In the genomic region with DNA sequence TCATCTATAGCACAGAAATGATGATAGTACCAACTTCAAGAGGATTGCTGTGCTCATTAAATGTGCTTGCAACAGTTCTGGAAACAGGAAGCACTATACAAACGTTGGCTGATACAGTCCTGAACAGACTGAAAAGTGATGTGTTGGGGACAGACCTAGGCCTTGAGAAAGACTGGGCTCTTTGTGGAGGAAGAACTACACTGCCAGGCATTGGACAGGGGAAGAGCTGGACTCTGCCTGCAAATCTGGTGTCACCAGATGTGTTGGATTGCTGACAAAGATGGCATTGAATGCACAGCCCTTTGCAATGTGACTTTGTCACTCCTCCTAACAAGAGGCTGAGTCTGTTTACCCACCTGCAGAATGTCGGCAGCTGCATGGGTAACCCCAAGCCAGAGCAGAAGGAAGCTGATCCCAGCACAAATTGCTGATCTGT, we compare ENCODE assay signal across 11 cellular contexts. TPM values are rescaled to one million over a fixed set of nuclear protein-coding genes. Genes with fewer than 3 reads are reported as not detected.
DNase-seq lines count a peak whose midpoint lies in the region; FAIRE-seq and TF ChIP-seq lines count a peak whose summit lies in the region.
"Had no signal": no experiment of that assay in that cellular context is flagged by ENCODE, and none has a peak within 500 bp of the region (broad histone marks: within the 10 kb centered on the region; RNA-seq: fewer than 3 reads in every experiment).

No MANE protein-coding gene starts in this region.

- H3K4me1 Mint-ChIP-seq in activated naive CD8-positive, alpha-beta T cell treated with anti-CD3 and anti-CD28 coated beads for 36 hours = peaks cover 11% of the 10 kb centered on the region

- H3K27me3 Mint-ChIP-seq in activated naive CD8-positive, alpha-beta T cell treated with anti-CD3 and anti-CD28 coated beads for 36 hours = peaks cover 20% of the 10 kb centered on the region

- H3K9me3 Mint-ChIP-seq in activated naive CD8-positive, alpha-beta T cell treated with anti-CD3 and anti-CD28 coated beads for 36 hours = no peaks in the 10 kb centered on the region

- no peak overlapping the region for H3K4me3 Mint-ChIP-seq in activated naive CD8-positive, alpha-beta T cell treated with anti-CD3 and anti-CD28 coated beads for 36 hours

- TF ChIP-seq EP300 in stomach (IDR thresholded peaks at IDR 0.05) = no peak

- H3K27ac Mint-ChIP-seq in activated naive CD8-positive, alpha-beta T cell treated with anti-CD3 and anti-CD28 coated beads for 36 hours = no peak overlapping the region

- H3K4me1 ChIP-seq in stomach = peaks cover 11 to 47% (median 13%) of the 10 kb centered on the region in 4 donors
- H3K4me1 ChIP-seq: gastrocnemius medialis had no signal

- intact Hi-C loops in stomach (cut with DNase I; ENCODE audit: low total_unique reads) = no loop called here

- H3K4me3 ChIP-seq in stomach = no peak overlapping the region
- H3K4me3 ChIP-seq: gastrocnemius medialis had no signal

- no peak for FAIRE-seq in frontal cortex (lab: Jason Lieb, UNC)
- no peak for FAIRE-seq in RCC 7860 (lab: Jason Lieb, UNC)

- peak overlapping the region in 3 of 5 donors; percentile 18 to 36 (median 35) for H3K27ac ChIP-seq in stomach
- H3K27ac ChIP-seq: gastrocnemius medialis had no signal

- H3K36me3 ChIP-seq in stomach = no peaks in the 10 kb centered on the region
- H3K36me3 ChIP-seq: gastrocnemius medialis had no signal

- H3K9me3 ChIP-seq in stomach = no peaks in the 10 kb centered on the region
- H3K9me3 ChIP-seq: gastrocnemius medialis had no signal

- WGBS in stomach, 5 donors = 6 to 20% (median 18%) methylated on average over 2 of the region's 2 CpGs

- no peaks in the 10 kb centered on the region for H3K36me3 Mint-ChIP-seq in activated naive CD8-positive, alpha-beta T cell treated with anti-CD3 and anti-CD28 coated beads for 36 hours

- TF ChIP-seq POLR2A in stomach (IDR thresholded peaks at IDR 0.05) = no peak

- no peak for TF ChIP-seq CTCF in stomach (IDR thresholded peaks at IDR 0.05)

- DNase-seq in NCI-H2107 treated with DMSO at 0.1 percent for 48 hours (lab: John Stamatoyannopoulos, UW; ENCODE audit: unreplicated experiment) (peak; percentile 76), NCI-H2107 (lab: John Stamatoyannopoulos, UW) (no peak), NOMO-1 treated with dmso at 0.1 percent for 144 hours (lab: John Stamatoyannopoulos, UW; ENCODE audit: unreplicated experiment) (peak; percentile 77), frontal cortex (ENCODE audit: low spot score in 2 of 2) (peak; percentile 36 to 48), stomach (no peak), RCC 7860 (ENCODE audit: low spot score) (no peak)
- no peak for DNase-seq in activated naive CD8-positive, alpha-beta T cell treated with anti-CD3 and anti-CD28 coated beads for 36 hours
- DNase-seq in stimulated activated CD8-positive, alpha-beta memory T cell treated with anti-CD3 and anti-CD28 coated beads, Interleukin-4, amount 100 ng/mL, for 48 hours = no peak
- DNase-seq: activated CD8-positive, alpha-beta memory T cell treated with anti-CD3 and anti-CD28 coated beads, Interleukin-2, amount 50 U/mL, for 4 hours; gastrocnemius medialis; stimulated activated CD4-positive, alpha-beta T cell treated with anti-CD3 and anti-CD28 coated beads, Interleukin-4, amount 100 ng/mL, for 24 hours had no signal

- peaks cover 0 to 11% (median 0%) of the 10 kb centered on the region in 3 donors for H3K27me3 ChIP-seq in stomach
- H3K27me3 ChIP-seq: gastrocnemius medialis had no signal

RNA-seq across cellular contexts. Expression of a gene that starts 12.4 kb away (rescaled TPM):
- total RNA-seq in frontal cortex = not detected
- total RNA-seq in stomach = 10 to 100 TPM in 2 of 5 donors, 1 to 10 TPM in 3; 1.2 to 17.8 (median 3.6) TPM
- 10 to 100 TPM in 1 of 3 donors, 1 to 10 TPM in 2; 3.9 to 17.1 (median 5.5) TPM for polyA plus RNA-seq in stomach
- not detected for total RNA-seq in activated naive CD8-positive, alpha-beta T cell treated with anti-CD3 and anti-CD28 coated beads for 36 hours

RNA-seq across cellular contexts. Expression of a gene that starts 45.5 kb away (rescaled TPM):
- total RNA-seq in frontal cortex (0.82 TPM), stomach (100 to 1,000 TPM in 2 of 5 donors, 10 to 100 TPM in 3; 41.1 to 257 (median 94.2) TPM)
- polyA plus RNA-seq in stomach = 10 to 100 TPM; 28.0 to 72.8 (median 34.5) TPM
- total RNA-seq in activated naive CD8-positive, alpha-beta T cell treated with anti-CD3 and anti-CD28 coated beads for 36 hours = not detected

RNA-seq across cellular contexts. Expression of a gene that starts 58.2 kb away (rescaled TPM):
- 2.4 TPM for total RNA-seq in frontal cortex
- 1 to 10 TPM in 1 of 5 donors, under 1 TPM in 1, not detected in 3; 0.72 to 5.7 TPM for total RNA-seq in stomach
- 10 to 100 TPM in 1 of 3 donors, 1 to 10 TPM in 2; 3.6 to 12.2 (median 4.2) TPM for polyA plus RNA-seq in stomach
- total RNA-seq in activated naive CD8-positive, alpha-beta T cell treated with anti-CD3 and anti-CD28 coated beads for 36 hours = under 1 TPM; 0.36 to 0.66 TPM

Comparison
In these comparisons a context has a peak if more than half of its experiments do, and no peak if none do; other contexts are left out.
1. DNase-seq: peak in NCI-H2107 treated with DMSO at 0.1 percent for 48 hours (single experiment), NOMO-1 treated with dmso at 0.1 percent for 144 hours (single experiment) and frontal cortex (2 of 2); none in NCI-H2107 (single experiment), stomach (single experiment), RCC 7860 (single experiment), activated naive CD8-positive, alpha-beta T cell treated with anti-CD3 and anti-CD28 coated beads for 36 hours (single experiment) and stimulated activated CD8-positive, alpha-beta memory T cell treated with anti-CD3 and anti-CD28 coated beads, Interleukin-4, amount 100 ng/mL, for 48 hours (single experiment).
2. RNA of a gene that starts 45.5 kb away (total RNA-seq): 41.1 to 257 TPM in stomach; 0.82 TPM in frontal cortex (single experiment) and not detected in activated naive CD8-positive, alpha-beta T cell treated with anti-CD3 and anti-CD28 coated beads for 36 hours; every median in the first group is over 10 times any median in the second.